Comparison of ENCODE assay signal across 13 cellular contexts in genomic region chrX:139290310-139290709, GRCh38.
DNase-seq lines count a peak whose midpoint lies in the region; ATAC-seq and TF ChIP-seq lines count a peak whose summit lies in the region.
"Had no signal": no experiment of that assay in that cellular context is flagged by ENCODE, and none has a peak within 500 bp of the region (broad histone marks: within the 10 kb centered on the region; RNA-seq: fewer than 3 reads in every experiment).

No MANE protein-coding gene starts in this region.

- no peak overlapping the region for H3T11ph ChIP-seq in H9 (ENCODE audit: low read length)

- no peaks in the 10 kb centered on the region for H4K20me1 ChIP-seq in H9 (ENCODE audit: control insufficient read depth, insufficient read depth, insufficient read length)

- intact Hi-C loops in ascending aorta (cut with DNase I), result no loop called here

- H2BK12ac ChIP-seq in H9 (ENCODE audit: insufficient read length, low read depth, low read length), result no peak overlapping the region

- no peak overlapping the region for H3K27ac Mint-ChIP-seq in H9

- no peak overlapping the region for H4K5ac ChIP-seq in H9 (ENCODE audit: insufficient read length, low read depth, low read length)

- H3K4me3 Mint-ChIP-seq in H9, result no peak overlapping the region
- H3K4me3 Mint-ChIP-seq: neural crest cell had no signal

- no peak overlapping the region for H2BK5ac ChIP-seq in H9 (ENCODE audit: insufficient read length, low read length)

- no peak overlapping the region for H3K18ac ChIP-seq in H9 (ENCODE audit: insufficient read length, low read depth, low read length)

- H2BK15ac ChIP-seq in H9 (ENCODE audit: low read depth, low read length), result no peak overlapping the region

- H4K91ac ChIP-seq in H9 (ENCODE audit: insufficient read length, low read depth, low read length), result no peak overlapping the region

- no peaks in the 10 kb centered on the region for H3K36me3 ChIP-seq in ascending aorta

- no peaks in the 10 kb centered on the region for H3K27me3 Mint-ChIP-seq in H9 (ENCODE audit: low read depth)

- no peaks in the 10 kb centered on the region for H3K4me1 ChIP-seq in H9 (ENCODE audit: insufficient read depth, low read length)
- no peaks in the 10 kb centered on the region for H3K4me1 ChIP-seq in ascending aorta

- no peak overlapping the region for H2AFZ ChIP-seq in H9 (ENCODE audit: low read length)

- no peak overlapping the region for H3K14ac ChIP-seq in H9 (ENCODE audit: insufficient read depth, low read length)

- no peaks in the 10 kb centered on the region for H3K79me1 ChIP-seq in H9 (ENCODE audit: insufficient read depth, low read depth, low read length, poor library complexity, severe bottlenecking)

- H2AK5ac ChIP-seq in H9 (ENCODE audit: insufficient read length, low read length), result no peak overlapping the region

- no peak overlapping the region for H3K23ac ChIP-seq in H9 (ENCODE audit: insufficient read length, low read depth, low read length)

- DNase-seq in MV-4-11 (lab: John Stamatoyannopoulos, UW), result peak; percentile 20
- DNase-seq in putamen (ENCODE audit: low spot score), result peak; percentile 0
- DNase-seq in H9, result no peak
- DNase-seq in activated gamma-delta T cell (lab: John Stamatoyannopoulos, UW), result no peak
- no peak for DNase-seq in ascending aorta (ENCODE audit: low spot score in 2 of 2)
- DNase-seq: activated CD4-positive, alpha-beta T cell treated with anti-CD3 and anti-CD28 coated beads, Interleukin-2, amount 50 U/mL, for 1 hour; activated gamma-delta T cell treated with Interleukin-2 at 50 U/mL for 16 hours; caudate nucleus; head of caudate nucleus had no signal

- WGBS in H9 (ENCODE audit: extremely low coverage, insufficient read length, low lambda C conversion rate), result no CpG with 5 or more reads among the region's 1 CpG

- no peak overlapping the region for H2BK20ac ChIP-seq in H9 (ENCODE audit: low read depth, low read length, poor library complexity, severe bottlenecking)

- H3K27ac ChIP-seq in H9 (ENCODE audit: insufficient read length, low read depth, low read length) (no peak overlapping the region), ascending aorta (no peak overlapping the region)

- no peak overlapping the region for H2BK120ac ChIP-seq in H9 (ENCODE audit: low read depth, low read length, poor library complexity, severe bottlenecking)

- ATAC-seq in GM18861 (IDR thresholded peaks at IDR 0.05; ENCODE audit: unreplicated experiment) (peak; percentile 54), HG02870 (IDR thresholded peaks at IDR 0.05; ENCODE audit: unreplicated experiment) (peak; percentile 89)
- ATAC-seq: left lobe of liver had no signal

- H3K56ac ChIP-seq in H9 (ENCODE audit: insufficient read length, low read depth, low read length), result no peak overlapping the region

- no peak overlapping the region for H3K4me3 ChIP-seq in ascending aorta

- no peaks in the 10 kb centered on the region for H3K79me2 ChIP-seq in H9 (ENCODE audit: insufficient read depth, low read length)

- H3K4me2 ChIP-seq in H9 (ENCODE audit: insufficient read depth, insufficient read length, low read length), result no peak overlapping the region

- no peak overlapping the region for H3K4ac ChIP-seq in H9 (ENCODE audit: low read depth, low read length)

- H3K27me3 ChIP-seq in H9 (ENCODE audit: insufficient read depth, low read length) (no peaks in the 10 kb centered on the region), ascending aorta (no peaks in the 10 kb centered on the region)

- H4K8ac ChIP-seq in H9 (replicated peaks; ENCODE audit: insufficient read length, low read depth, low read length), result no peak overlapping the region

- H3K9ac ChIP-seq in H9 (ENCODE audit: extremely low read depth, insufficient read length, low read length), result no peak overlapping the region

- H3K36me3 Mint-ChIP-seq in H9 (ENCODE audit: insufficient read depth in 1 of 3, low read depth in 3 of 3), result peaks cover 0 to 2% (median 0%) of the 10 kb centered on the region in 3 experiments; a peak in 1 of 7 replicates

- H3K9me3 ChIP-seq in H9 (ENCODE audit: control insufficient read depth, low read depth, low read length), result no peaks in the 10 kb centered on the region
- H3K9me3 ChIP-seq in ascending aorta, result no peaks in the 10 kb centered on the region

- H3K4me1 Mint-ChIP-seq in H9, result 0 out of 4 replicates have a peak, but pooled peaks cover 0 to 2% of the 10 kb centered on the region in 2 experiments
- H3K4me1 Mint-ChIP-seq: neural crest cell had no signal

- no peak for TF ChIP-seq CTCF in H9 (conservative IDR thresholded peaks at IDR 0.05)
- TF ChIP-seq CTCF in ascending aorta (IDR thresholded peaks at IDR 0.05), result no peak

- H3K23me2 ChIP-seq in H9 (ENCODE audit: insufficient read length, low read depth, low read length, poor library complexity, severe bottlenecking), result no peaks in the 10 kb centered on the region

- peaks cover 2 to 13% of the 10 kb centered on the region in 2 experiments; a peak in 3 of 5 replicates for H3K9me3 Mint-ChIP-seq in H9

Comparison
In these comparisons a context has a peak if more than half of its experiments do, and no peak if none do; other contexts are left out.
1. DNase-seq: peak in MV-4-11 (single experiment) and putamen (single experiment); none in H9 (single experiment), activated gamma-delta T cell (single experiment) and ascending aorta (0 of 2).